ENCODE assay signal across 22 cellular contexts in genomic region chr9:5578018-5578697, GRCh38. TPM values are rescaled to one million over a fixed set of nuclear protein-coding genes. Genes with fewer than 3 reads are reported as not detected.
DNase-seq lines count a peak whose midpoint lies in the region; ATAC-seq and TF ChIP-seq lines count a peak whose summit lies in the region.
"Had no signal": no experiment of that assay in that cellular context is flagged by ENCODE, and none has a peak within 500 bp of the region (broad histone marks: within the 10 kb centered on the region; RNA-seq: fewer than 3 reads in every experiment).

No MANE protein-coding gene starts in this region.

- H3K36me3 Mint-ChIP-seq in activated T-cell treated with anti-CD3 and anti-CD28 coated beads, Interleukin-2, amount 50 U/mL, for 72 hours (ENCODE audit: insufficient read depth in 2 of 2), result peaks cover 7% of the 10 kb centered on the region in 2 donors
- peaks cover 50% of the 10 kb centered on the region for H3K36me3 Mint-ChIP-seq in HFFc6 (ENCODE audit: low read depth)
- H3K36me3 Mint-ChIP-seq in stimulated activated effector memory CD8-positive, alpha-beta T cell treated with anti-CD3 and anti-CD28 coated beads, Interleukin-12 subunit alpha, Interleukin-12 subunit beta, amount 100 ng/mL, for 72 hours, result no peaks in the 10 kb centered on the region

- H3K9me3 Mint-ChIP-seq in activated T-cell treated with anti-CD3 and anti-CD28 coated beads, Interleukin-2, amount 50 U/mL, for 72 hours, result peaks cover 2 to 3% of the 10 kb centered on the region in 2 donors
- no peaks in the 10 kb centered on the region for H3K9me3 Mint-ChIP-seq in HFFc6
- no peaks in the 10 kb centered on the region for H3K9me3 Mint-ChIP-seq in stimulated activated effector memory CD8-positive, alpha-beta T cell treated with anti-CD3 and anti-CD28 coated beads, Interleukin-12 subunit alpha, Interleukin-12 subunit beta, amount 100 ng/mL, for 72 hours

- TF ChIP-seq CTCF in HFFc6 (IDR thresholded peaks at IDR 0.05), result no peak

- ATAC-seq in activated T-cell treated with anti-CD3 and anti-CD28 coated beads, Interleukin-2, amount 50 U/mL, for 72 hours (replicated peaks in 1 of 2), result peak; percentile 50 to 60
- peak; percentile 74 for ATAC-seq in stimulated activated effector memory CD8-positive, alpha-beta T cell treated with anti-CD3 and anti-CD28 coated beads, Interleukin-12 subunit alpha, Interleukin-12 subunit beta, amount 100 ng/mL, for 72 hours
- ATAC-seq: gastroesophageal sphincter; naive thymus-derived CD8-positive, alpha-beta T cell; sciatic nerve had no signal

- H3K4me1 Mint-ChIP-seq in activated T-cell treated with anti-CD3 and anti-CD28 coated beads, Interleukin-2, amount 50 U/mL, for 72 hours (ENCODE audit: low read depth), result peaks cover 50% of the 10 kb centered on the region
- H3K4me1 Mint-ChIP-seq in HFFc6 (ENCODE audit: low read depth), result peaks cover 43% of the 10 kb centered on the region
- peaks cover 19% of the 10 kb centered on the region for H3K4me1 Mint-ChIP-seq in stimulated activated effector memory CD8-positive, alpha-beta T cell treated with anti-CD3 and anti-CD28 coated beads, Interleukin-12 subunit alpha, Interleukin-12 subunit beta, amount 100 ng/mL, for 72 hours

- DNase-seq in activated T-cell treated with anti-CD3 and anti-CD28 coated beads, Interleukin-2, amount 50 U/mL, for 72 hours, result no peak
- DNase-seq in activated T-cell treated with anti-CD3 and anti-CD28 coated beads, Interleukin-2, amount 50 U/mL, for 48 hours, result no peak
- no peak for DNase-seq in HFFc6
- DNase-seq in astrocyte of the hippocampus (ENCODE audit: low read depth, low spot score), result peak; percentile 28
- DNase-seq in stimulated activated effector memory CD8-positive, alpha-beta T cell treated with anti-CD3 and anti-CD28 coated beads, Interleukin-12 subunit alpha, Interleukin-12 subunit beta, amount 100 ng/mL, for 72 hours (ENCODE audit: low spot score in 2 of 2), result no peak
- DNase-seq in globus pallidus (ENCODE audit: low spot score), result no peak
- no peak for DNase-seq in germinal center (ENCODE audit: low spot score)
- DNase-seq in NAMALWA (ENCODE audit: low spot score), result no peak
- DNase-seq: activated CD4-positive, alpha-beta T cell treated with anti-CD3 and anti-CD28 coated beads for 48 hours; activated naive CD4-positive, alpha-beta T cell; amygdala; dorsolateral prefrontal cortex; GF-D8; left cardiac atrium; MM.1S; naive thymus-derived CD8-positive, alpha-beta T cell; NCI-H146; NCI-H526 treated with DMSO at 0.1 percent for 48 hours; SW 1271 had no signal

- H3K27me3 Mint-ChIP-seq in activated T-cell treated with anti-CD3 and anti-CD28 coated beads, Interleukin-2, amount 50 U/mL, for 72 hours (ENCODE audit: low read depth), result no peaks in the 10 kb centered on the region
- peaks cover 2% of the 10 kb centered on the region; the same call in 1 of the 2 replicates for H3K27me3 Mint-ChIP-seq in HFFc6 (ENCODE audit: insufficient read depth)
- H3K27me3 Mint-ChIP-seq: naive thymus-derived CD8-positive, alpha-beta T cell had no signal

- peak overlapping the region in 1 of 2 donors; percentile 8 for H3K4me3 Mint-ChIP-seq in activated T-cell treated with anti-CD3 and anti-CD28 coated beads, Interleukin-2, amount 50 U/mL, for 72 hours
- no peak overlapping the region for H3K4me3 Mint-ChIP-seq in HFFc6
- no peak overlapping the region for H3K4me3 Mint-ChIP-seq in stimulated activated effector memory CD8-positive, alpha-beta T cell treated with anti-CD3 and anti-CD28 coated beads, Interleukin-12 subunit alpha, Interleukin-12 subunit beta, amount 100 ng/mL, for 72 hours
- H3K4me3 Mint-ChIP-seq: CD14-positive monocyte; naive thymus-derived CD8-positive, alpha-beta T cell had no signal

- peak overlapping the region; percentile 16 for H3K27ac Mint-ChIP-seq in activated T-cell treated with anti-CD3 and anti-CD28 coated beads, Interleukin-2, amount 50 U/mL, for 72 hours
- peak overlapping the region; percentile 41 for H3K27ac Mint-ChIP-seq in HFFc6
- H3K27ac Mint-ChIP-seq in stimulated activated effector memory CD8-positive, alpha-beta T cell treated with anti-CD3 and anti-CD28 coated beads, Interleukin-12 subunit alpha, Interleukin-12 subunit beta, amount 100 ng/mL, for 72 hours, result no peak overlapping the region

RNA-seq across cellular contexts. Expression of gene RIC1, which starts 50.7 kb away (rescaled TPM):
- total RNA-seq in activated T-cell treated with anti-CD3 and anti-CD28 coated beads, Interleukin-2, amount 50 U/mL, for 72 hours, result 10 to 100 TPM; 22.0 to 25.9 TPM
- total RNA-seq in HFFc6 (2021; fragmentation: NEBNext Ultra II Directional; extraction: Animal tissue kit (Norgen Biotek cat#: 25700)), result 10 to 100 TPM; 25.8 to 35.2 (median 29.8) TPM
